7 cellular contexts compared by ENCODE assay signal in genomic region chr20:64254571-64255360, GRCh38. TPM values are rescaled to one million over a fixed set of nuclear protein-coding genes. Genes with fewer than 3 reads are reported as not detected.
DNase-seq lines count a peak whose midpoint lies in the region; ATAC-seq lines count a peak whose summit lies in the region.

No MANE protein-coding gene starts in this region.

- peak overlapping the region; percentile 85 for H3K4me3 Mint-ChIP-seq in activated naive CD8-positive, alpha-beta T cell
- H3K4me3 Mint-ChIP-seq in stimulated activated naive B cell treated with anti-CD40 and anti-IgM and Interleukin-4, amounts not matched to agents 10 μg/mL and 1 μg/mL and 100 μg/mL, for 72 hours, result peak overlapping the region; percentile 88 to 94

- H3K9me3 Mint-ChIP-seq in activated naive CD8-positive, alpha-beta T cell (ENCODE audit: low read depth), result no peaks in the 10 kb centered on the region
- no peaks in the 10 kb centered on the region for H3K9me3 Mint-ChIP-seq in stimulated activated naive B cell treated with anti-CD40 and anti-IgM and Interleukin-4, amounts not matched to agents 10 μg/mL and 1 μg/mL and 100 μg/mL, for 72 hours

- peaks cover 1% of the 10 kb centered on the region for H3K27me3 Mint-ChIP-seq in activated naive CD8-positive, alpha-beta T cell
- H3K27me3 Mint-ChIP-seq in stimulated activated naive B cell treated with anti-CD40 and anti-IgM and Interleukin-4, amounts not matched to agents 10 μg/mL and 1 μg/mL and 100 μg/mL, for 72 hours, result peaks cover 10 to 13% of the 10 kb centered on the region in 2 donors

- H3K36me3 ChIP-seq in HUES64 (ENCODE audit: insufficient read depth, low read length), result no peaks in the 10 kb centered on the region

- H3K4me3 ChIP-seq in HUES64 (ENCODE audit: low read length), result peak overlapping the region; percentile 93
- peak overlapping the region; percentile 87 for H3K4me3 ChIP-seq in iPS-18c (ENCODE audit: insufficient read depth, low read depth, low read length)

- DNase-seq in stimulated activated naive B cell treated with anti-CD40 and anti-IgM and Interleukin-4, amounts not matched to agents 10 μg/mL and 1 μg/mL and 100 μg/mL, for 72 hours, result no peak
- DNase-seq in central memory CD4-positive, alpha-beta T cell, result no peak
- no peak for DNase-seq in hepatic stellate cell (ENCODE audit: low spot score)
- no peak for DNase-seq in cerebellar cortex (ENCODE audit: low spot score)

- H3K4me1 ChIP-seq in HUES64 (ENCODE audit: insufficient read depth, low read length), result peaks cover 19% of the 10 kb centered on the region

- peak overlapping the region; percentile 69 for H3K27ac ChIP-seq in HUES64 (ENCODE audit: low read depth, low read length)

- peaks cover 16% of the 10 kb centered on the region for H3K27me3 ChIP-seq in HUES64 (ENCODE audit: insufficient read depth, low read length)

- 73% methylated on average over 28 of the region's 28 CpGs for WGBS in HUES64

- H3K9ac ChIP-seq in HUES64 (ENCODE audit: low read depth, low read length), result peak overlapping the region; percentile 84

- no peaks in the 10 kb centered on the region for H3K36me3 Mint-ChIP-seq in activated naive CD8-positive, alpha-beta T cell
- H3K36me3 Mint-ChIP-seq in stimulated activated naive B cell treated with anti-CD40 and anti-IgM and Interleukin-4, amounts not matched to agents 10 μg/mL and 1 μg/mL and 100 μg/mL, for 72 hours, result peaks cover 0 to 4% of the 10 kb centered on the region in 2 donors

- peak overlapping the region; percentile 88 for H3K27ac Mint-ChIP-seq in activated naive CD8-positive, alpha-beta T cell
- H3K27ac Mint-ChIP-seq in stimulated activated naive B cell treated with anti-CD40 and anti-IgM and Interleukin-4, amounts not matched to agents 10 μg/mL and 1 μg/mL and 100 μg/mL, for 72 hours, result peak overlapping the region; percentile 88

- ATAC-seq in stimulated activated naive B cell treated with anti-CD40 and anti-IgM and Interleukin-4, amounts not matched to agents 10 μg/mL and 1 μg/mL and 100 μg/mL, for 72 hours (replicated peaks), result no peak

- H3K4me1 Mint-ChIP-seq in activated naive CD8-positive, alpha-beta T cell (ENCODE audit: low read depth), result peaks cover 39% of the 10 kb centered on the region
- peaks cover 31 to 55% of the 10 kb centered on the region in 2 donors for H3K4me1 Mint-ChIP-seq in stimulated activated naive B cell treated with anti-CD40 and anti-IgM and Interleukin-4, amounts not matched to agents 10 μg/mL and 1 μg/mL and 100 μg/mL, for 72 hours

- no peaks in the 10 kb centered on the region for H3K9me3 ChIP-seq in HUES64 (ENCODE audit: insufficient read depth, low read depth, low read length)
- no peaks in the 10 kb centered on the region for H3K9me3 ChIP-seq in iPS-18c (ENCODE audit: control insufficient read depth, insufficient read depth, low read length)

RNA-seq across cellular contexts. Expression of gene PCMTD2, which starts 0.8 kb away (rescaled TPM):
- polyA plus RNA-seq in HUES64 (2013, experiment 1 of 2), result 29.9 TPM
- 33.2 TPM for polyA plus RNA-seq in HUES64 (2013, experiment 2 of 2)
